In the genomic region with DNA sequence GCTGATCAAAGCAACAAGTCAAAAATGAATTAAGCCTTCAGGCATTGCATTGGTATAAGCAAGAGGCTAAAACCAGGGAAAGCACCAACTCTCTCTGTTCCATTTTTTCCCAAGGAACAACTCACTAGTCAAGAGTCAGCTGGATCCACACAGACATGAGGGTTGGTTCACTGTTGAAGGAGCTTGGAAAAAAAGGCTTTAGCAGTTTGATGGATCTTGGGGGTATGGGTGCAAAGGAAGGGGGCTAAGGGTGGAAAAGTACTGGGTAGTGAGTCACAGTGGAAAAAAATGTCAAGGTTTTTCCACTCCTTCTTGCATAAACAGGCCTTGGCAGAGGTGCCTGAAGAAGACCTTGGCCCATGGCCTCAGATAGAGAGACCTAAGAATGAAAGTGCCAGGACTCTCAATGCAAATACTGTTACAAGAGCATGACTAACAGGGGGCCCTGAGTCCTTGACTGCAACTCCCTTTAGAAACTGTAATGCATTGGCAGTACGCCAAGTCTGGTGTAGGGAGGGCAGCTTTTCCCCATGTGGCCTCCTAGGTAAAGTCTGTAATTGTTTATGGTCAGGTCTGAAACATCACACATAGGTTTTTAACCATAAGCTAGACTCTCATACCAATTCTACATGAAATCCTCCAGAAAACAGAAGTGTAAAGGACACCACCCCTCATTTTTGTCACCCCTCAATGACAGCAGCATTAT, we compare ENCODE assay signal across 9 cellular contexts. TPM values are rescaled to one million over a fixed set of nuclear protein-coding genes. Genes with fewer than 3 reads are reported as not detected.
DNase-seq lines count a peak whose midpoint lies in the region; ATAC-seq and TF ChIP-seq lines count a peak whose summit lies in the region.
"Had no signal": no experiment of that assay in that cellular context is flagged by ENCODE, and none has a peak within 500 bp of the region (broad histone marks: within the 10 kb centered on the region; RNA-seq: fewer than 3 reads in every experiment).

No MANE protein-coding gene starts in this region.

- H3K9me3 ChIP-seq in liver (ENCODE audit: control insufficient read depth in 4 of 4, low read length in 3 of 4) (no peaks in the 10 kb centered on the region), suprapubic skin (no peaks in the 10 kb centered on the region)

- H3K36me3 ChIP-seq in liver (ENCODE audit: control insufficient read depth in 4 of 4, insufficient read depth in 3 of 4, low read depth in 1 of 4, low read length in 3 of 4), result peaks cover 3 to 12% (median 7%) of the 10 kb centered on the region in 4 donors
- peaks cover 54% of the 10 kb centered on the region for H3K36me3 ChIP-seq in suprapubic skin

- no peak overlapping the region for H3K4me3 Mint-ChIP-seq in Calu3 (ENCODE audit: low read depth, unreplicated experiment)
- no peak overlapping the region for H3K4me3 Mint-ChIP-seq in activated T-helper 2 cell treated with anti-CD3 and anti-CD28 coated beads, Interferon-gamma antibody, Interleukin-2, Interleukin-4, amounts not matched to agents 10 μg/mL and 5 μg/mL and 100 μg/mL, durations not matched to agents 14 hours and 24 hours and 36 hours (ENCODE audit: low read depth)
- H3K4me3 Mint-ChIP-seq: IgD-negative memory B cell had no signal

- TF ChIP-seq RAD21 in liver (IDR thresholded peaks at IDR 0.05), result peak; percentile 15 to 29

- H3K27ac Mint-ChIP-seq in Calu3 (ENCODE audit: unreplicated experiment), result no peak overlapping the region
- peak overlapping the region; percentile 53 for H3K27ac Mint-ChIP-seq in activated T-helper 2 cell treated with anti-CD3 and anti-CD28 coated beads, Interferon-gamma antibody, Interleukin-2, Interleukin-4, amounts not matched to agents 10 μg/mL and 5 μg/mL and 100 μg/mL, durations not matched to agents 14 hours and 24 hours and 36 hours
- H3K27ac Mint-ChIP-seq: IgD-negative memory B cell had no signal

- no peak overlapping the region for H3K4me3 ChIP-seq in liver (ENCODE audit: low read depth in 1 of 3, low read length in 3 of 3)
- no peak overlapping the region for H3K4me3 ChIP-seq in suprapubic skin

- peaks cover 14% of the 10 kb centered on the region for H3K4me1 Mint-ChIP-seq in Calu3 (ENCODE audit: low read depth, unreplicated experiment)
- H3K4me1 Mint-ChIP-seq in activated T-helper 2 cell treated with anti-CD3 and anti-CD28 coated beads, Interferon-gamma antibody, Interleukin-2, Interleukin-4, amounts not matched to agents 10 μg/mL and 5 μg/mL and 100 μg/mL, durations not matched to agents 14 hours and 24 hours and 36 hours (ENCODE audit: low read depth), result peaks cover 12% of the 10 kb centered on the region

- CTCF ChIA-PET in Calu3 (lab: Charles Lee), result no interaction called here

- intact Hi-C loops in Calu3 (cut with micrococcal nuclease; ENCODE audit: unreplicated experiment), result no loop called here
- intact Hi-C loops in activated T-helper 2 cell treated with anti-CD3 and anti-CD28 coated beads, Interferon-gamma antibody, Interleukin-2, Interleukin-4, amounts not matched to agents 10 μg/mL and 5 μg/mL and 100 μg/mL, durations not matched to agents 14 hours and 24 hours and 36 hours (cut with micrococcal nuclease), result no loop called here

- no peak for TF ChIP-seq POLR2A in suprapubic skin (IDR thresholded peaks at IDR 0.05)

- DNase-seq in Calu3 (peak; percentile 35), NCI-H345 (lab: John Stamatoyannopoulos, UW) (peak; percentile 96), suprapubic skin (ENCODE audit: low spot score in 2 of 2) (no peak), activated gamma-delta T cell treated with Interleukin-2 at 50 U/mL for 16 hours (no peak)
- no peak for DNase-seq in activated T-helper 2 cell treated with anti-CD3 and anti-CD28 coated beads, Interferon-gamma antibody, Interleukin-2, Interleukin-4, amounts not matched to agents 10 μg/mL and 5 μg/mL and 100 μg/mL, durations not matched to agents 14 hours and 24 hours and 36 hours (ENCODE audit: low spot score)

- H3K4me1 ChIP-seq in liver (ENCODE audit: control insufficient read depth in 4 of 4, insufficient read depth in 4 of 4, low read length in 3 of 4), result peaks cover 2 to 18% (median 11%) of the 10 kb centered on the region in 4 donors
- H3K4me1 ChIP-seq in suprapubic skin, result peaks cover 6% of the 10 kb centered on the region

- no peak for TF ChIP-seq EP300 in suprapubic skin (IDR thresholded peaks at IDR 0.05)

- peak overlapping the region; percentile 80 to 86 for H3K27ac ChIP-seq in liver (ENCODE audit: low read depth in 1 of 2, low read length in 2 of 2)
- no peak overlapping the region for H3K27ac ChIP-seq in suprapubic skin

- H3K9me3 Mint-ChIP-seq in Calu3 (ENCODE audit: low read depth, unreplicated experiment), result no peaks in the 10 kb centered on the region
- no peaks in the 10 kb centered on the region for H3K9me3 Mint-ChIP-seq in activated T-helper 2 cell treated with anti-CD3 and anti-CD28 coated beads, Interferon-gamma antibody, Interleukin-2, Interleukin-4, amounts not matched to agents 10 μg/mL and 5 μg/mL and 100 μg/mL, durations not matched to agents 14 hours and 24 hours and 36 hours
- H3K9me3 Mint-ChIP-seq: IgD-negative memory B cell had no signal

- H3K36me3 Mint-ChIP-seq in Calu3 (ENCODE audit: insufficient read depth, unreplicated experiment), result no peaks in the 10 kb centered on the region
- H3K36me3 Mint-ChIP-seq in activated T-helper 2 cell treated with anti-CD3 and anti-CD28 coated beads, Interferon-gamma antibody, Interleukin-2, Interleukin-4, amounts not matched to agents 10 μg/mL and 5 μg/mL and 100 μg/mL, durations not matched to agents 14 hours and 24 hours and 36 hours (ENCODE audit: low read depth), result peaks cover 48% of the 10 kb centered on the region

- no peaks in the 10 kb centered on the region for H3K27me3 ChIP-seq in liver (ENCODE audit: control insufficient read depth in 4 of 4, insufficient read depth in 4 of 4, low read length in 3 of 4)
- H3K27me3 ChIP-seq in suprapubic skin, result no peaks in the 10 kb centered on the region

- WGBS in liver, result 28% methylated on average over 1 of the region's 1 CpG
- 33% methylated on average over 1 of the region's 1 CpG for WGBS in suprapubic skin

- no peak for TF ChIP-seq CTCF in Calu3 (IDR thresholded peaks at IDR 0.05; ENCODE audit: unreplicated experiment)
- no peak for TF ChIP-seq CTCF in liver (IDR thresholded peaks at IDR 0.05; ENCODE audit: low read depth, low read length, missing input control)
- no peak for TF ChIP-seq CTCF in suprapubic skin (IDR thresholded peaks at IDR 0.05)

- ATAC-seq in GM19351 (IDR thresholded peaks at IDR 0.05; ENCODE audit: unreplicated experiment) (peak; percentile 99), HG03175 (IDR thresholded peaks at IDR 0.05; ENCODE audit: unreplicated experiment) (peak; percentile 99)

- BruUV-seq in Calu3 (replicated peaks; lab: Mats Ljungman, UMichigan), result no TSS peak

- peak overlapping the region in 1 of 2 donors; percentile 42 for H3K9ac ChIP-seq in liver (ENCODE audit: low read depth in 1 of 2, low read length in 2 of 2)

- no peaks in the 10 kb centered on the region for H3K27me3 Mint-ChIP-seq in Calu3 (ENCODE audit: unreplicated experiment)
- H3K27me3 Mint-ChIP-seq in activated T-helper 2 cell treated with anti-CD3 and anti-CD28 coated beads, Interferon-gamma antibody, Interleukin-2, Interleukin-4, amounts not matched to agents 10 μg/mL and 5 μg/mL and 100 μg/mL, durations not matched to agents 14 hours and 24 hours and 36 hours (ENCODE audit: low read depth), result no peaks in the 10 kb centered on the region
- H3K27me3 Mint-ChIP-seq: IgD-negative memory B cell had no signal

TF ChIP-seq in liver, 16 proteins besides CTCF, POLR2A, EP300 and RAD21 (continues in another document):
- TF ChIP-seq YY1 (IDR thresholded peaks at IDR 0.05) (peak; percentile 29), HNF4G (IDR thresholded peaks at IDR 0.05) (peak; percentile 47), SP1 (IDR thresholded peaks at IDR 0.05) (peak; percentile 92), JUND (IDR thresholded peaks at IDR 0.05) (peak; percentile 99 to 100)
- TF ChIP-seq, protein P1, sequence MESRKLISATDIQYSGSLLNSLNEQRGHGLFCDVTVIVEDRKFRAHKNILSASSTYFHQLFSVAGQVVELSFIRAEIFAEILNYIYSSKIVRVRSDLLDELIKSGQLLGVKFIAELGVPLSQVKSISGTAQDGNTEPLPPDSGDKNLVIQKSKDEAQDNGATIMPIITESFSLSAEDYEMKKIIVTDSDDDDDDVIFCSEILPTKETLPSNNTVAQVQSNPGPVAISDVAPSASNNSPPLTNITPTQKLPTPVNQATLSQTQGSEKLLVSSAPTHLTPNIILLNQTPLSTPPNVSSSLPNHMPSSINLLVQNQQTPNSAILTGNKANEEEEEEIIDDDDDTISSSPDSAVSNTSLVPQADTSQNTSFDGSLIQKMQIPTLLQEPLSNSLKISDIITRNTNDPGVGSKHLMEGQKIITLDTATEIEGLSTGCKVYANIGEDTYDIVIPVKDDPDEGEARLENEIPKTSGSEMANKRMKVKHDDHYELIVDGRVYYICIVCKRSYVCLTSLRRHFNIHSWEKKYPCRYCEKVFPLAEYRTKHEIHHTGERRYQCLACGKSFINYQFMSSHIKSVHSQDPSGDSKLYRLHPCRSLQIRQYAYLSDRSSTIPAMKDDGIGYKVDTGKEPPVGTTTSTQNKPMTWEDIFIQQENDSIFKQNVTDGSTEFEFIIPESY (IDR thresholded peaks at IDR 0.05), result peak; percentile 81

RNA-seq across cellular contexts. Expression of a gene that starts 23.7 kb away (rescaled TPM):
- total RNA-seq in Calu3 (2022) (not detected in 2 replicates), liver (not detected), suprapubic skin (not detected)
- total RNA-seq in activated T-helper 2 cell treated with anti-CD3 and anti-CD28 coated beads, Interferon-gamma antibody, Interleukin-2, Interleukin-4, amounts not matched to agents 10 μg/mL and 5 μg/mL and 100 μg/mL, durations not matched to agents 14 hours and 24 hours and 36 hours, result not detected in 2 replicates
- under 1 TPM in 1 of 2 donors, not detected in 1; 0.10 TPM for polyA plus RNA-seq in liver
- polyA plus RNA-seq: IgD-negative memory B cell had no signal

RNA-seq across cellular contexts. Expression of a gene that starts 30.0 kb away (rescaled TPM):
- not detected in 2 replicates for total RNA-seq in Calu3 (2022)
- 0.11 TPM in 1 of 2 replicates, not detected in the other for total RNA-seq in activated T-helper 2 cell treated with anti-CD3 and anti-CD28 coated beads, Interferon-gamma antibody, Interleukin-2, Interleukin-4, amounts not matched to agents 10 μg/mL and 5 μg/mL and 100 μg/mL, durations not matched to agents 14 hours and 24 hours and 36 hours
- under 1 TPM in 1 of 2 donors, not detected in 1; 0.09 TPM for total RNA-seq in liver
- polyA plus RNA-seq in liver, result not detected
- under 1 TPM in 2 of 4 donors, not detected in 2; 0.19 to 0.26 TPM for total RNA-seq in suprapubic skin
- polyA plus RNA-seq: IgD-negative memory B cell had no signal

RNA-seq across cellular contexts. Expression of a gene that starts 48.1 kb away (rescaled TPM):
- total RNA-seq in Calu3 (2022) (12.8 and 17.9 TPM in 2 replicates), liver (10 to 100 TPM; 22.3 to 27.7 TPM), suprapubic skin (10 to 100 TPM; 22.2 to 34.2 (median 23.2) TPM)
- total RNA-seq in activated T-helper 2 cell treated with anti-CD3 and anti-CD28 coated beads, Interferon-gamma antibody, Interleukin-2, Interleukin-4, amounts not matched to agents 10 μg/mL and 5 μg/mL and 100 μg/mL, durations not matched to agents 14 hours and 24 hours and 36 hours, result 31.7 and 32.7 TPM in 2 replicates
- polyA plus RNA-seq in liver, result 10 to 100 TPM in 1 of 2 donors, 1 to 10 TPM in 1; 9.3 to 10.4 TPM

RNA-seq across cellular contexts. Expression of a gene that starts 48.4 kb away (rescaled TPM):
- total RNA-seq in Calu3 (2022) (6.6 and 7.1 TPM in 2 replicates), liver (1 to 10 TPM; 3.5 to 5.2 TPM), suprapubic skin (10 to 100 TPM in 3 of 4 donors, 1 to 10 TPM in 1; 9.9 to 42.4 (median 12.0) TPM)
- 11.6 and 12.2 TPM in 2 replicates for total RNA-seq in activated T-helper 2 cell treated with anti-CD3 and anti-CD28 coated beads, Interferon-gamma antibody, Interleukin-2, Interleukin-4, amounts not matched to agents 10 μg/mL and 5 μg/mL and 100 μg/mL, durations not matched to agents 14 hours and 24 hours and 36 hours
- polyA plus RNA-seq in liver, result 1 to 10 TPM; 5.9 to 8.2 TPM

Comparison
In these comparisons a context has a peak if more than half of its experiments do, and no peak if none do; other contexts are left out.
1. DNase-seq: peak in Calu3 (single experiment) and NCI-H345 (single experiment); none in activated T-helper 2 cell treated with anti-CD3 and anti-CD28 coated beads, Interferon-gamma antibody, Interleukin-2, Interleukin-4, amounts not matched to agents 10 μg/mL and 5 μg/mL and 100 μg/mL, durations not matched to agents 14 hours and 24 hours and 36 hours (single experiment), suprapubic skin (0 of 2) and activated gamma-delta T cell treated with Interleukin-2 at 50 U/mL for 16 hours (single experiment).